19 cellular contexts compared by ENCODE assay signal in the genomic region with DNA sequence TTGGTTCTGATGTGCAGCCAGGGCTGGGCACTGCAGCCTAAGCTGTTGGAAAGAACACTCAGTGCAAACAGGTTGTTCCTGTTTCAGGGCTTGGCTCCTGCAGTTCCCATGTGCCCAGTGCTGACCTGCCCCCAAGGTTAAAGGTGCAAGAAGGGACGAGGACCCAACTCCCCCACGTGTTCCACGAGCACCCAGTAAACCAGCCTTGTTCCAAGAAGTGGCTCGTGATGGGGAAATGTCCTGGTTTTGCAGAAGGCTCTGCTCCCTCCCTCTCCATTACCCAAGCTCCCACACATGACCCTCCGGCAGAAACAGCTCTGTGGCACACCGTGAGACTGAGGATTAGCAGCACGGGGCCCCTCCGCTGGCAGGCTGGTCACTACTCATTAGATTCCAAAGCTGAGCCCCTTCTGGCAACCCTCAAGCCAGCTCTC. TPM values are rescaled to one million over a fixed set of nuclear protein-coding genes. Genes with fewer than 3 reads are reported as not detected.
DNase-seq lines count a peak whose midpoint lies in the region; ATAC-seq, FAIRE-seq and TF ChIP-seq lines count a peak whose summit lies in the region.
"Had no signal": no experiment of that assay in that cellular context is flagged by ENCODE, and none has a peak within 500 bp of the region (broad histone marks: within the 10 kb centered on the region; RNA-seq: fewer than 3 reads in every experiment).

No MANE protein-coding gene starts in this region.

- H3K14ac ChIP-seq in H9 (ENCODE audit: insufficient read depth, low read length) = no peak overlapping the region

- no peak overlapping the region for H3K18ac ChIP-seq in H9 (ENCODE audit: insufficient read length, low read depth, low read length)

- H2BK20ac ChIP-seq in H9 (ENCODE audit: low read depth, low read length, poor library complexity, severe bottlenecking) = no peak overlapping the region

- no peak overlapping the region for H2BK120ac ChIP-seq in H9 (ENCODE audit: low read depth, low read length, poor library complexity, severe bottlenecking)

- intact Hi-C loops in cardiac septum (cut with DNase I) = no loop called here
- intact Hi-C loops in pancreas (cut with DNase I) = loop anchor here in 1 of 3 donors (5.0 kb wide), 1 partner anchor 36 kb away; no protein-coding TSS in a partner anchor
- intact Hi-C loops in upper lobe of right lung (cut with DNase I) = no loop called here

- H3K9me3 Mint-ChIP-seq in activated naive CD8-positive, alpha-beta T cell (ENCODE audit: low read depth) = no peaks in the 10 kb centered on the region
- H3K9me3 Mint-ChIP-seq in activated naive CD8-positive, alpha-beta T cell treated with anti-CD3 and anti-CD28 coated beads, Interleukin-2, amount 50 U/mL, for 24 hours = no peaks in the 10 kb centered on the region
- no peaks in the 10 kb centered on the region for H3K9me3 Mint-ChIP-seq in H9
- H3K9me3 Mint-ChIP-seq: HFFc6; stimulated activated naive CD8-positive, alpha-beta T cell treated with anti-CD3 and anti-CD28 coated beads, Interleukin-15, amount 100 ng/mL, for 72 hours had no signal

- no peaks in the 10 kb centered on the region for H3K79me1 ChIP-seq in H9 (ENCODE audit: insufficient read depth, low read depth, low read length, poor library complexity, severe bottlenecking)

- H4K20me1 ChIP-seq in H9 (ENCODE audit: control insufficient read depth, insufficient read depth, insufficient read length) = no peaks in the 10 kb centered on the region

- H3K27ac ChIP-seq in pancreas (no peak overlapping the region), upper lobe of right lung (no peak overlapping the region), H9 (ENCODE audit: insufficient read length, low read depth, low read length) (no peak overlapping the region)
- H3K27ac ChIP-seq: A549, neutrophil had no signal

- H3K23ac ChIP-seq in H9 (ENCODE audit: insufficient read length, low read depth, low read length) = no peak overlapping the region

- ATAC-seq in activated naive CD8-positive, alpha-beta T cell treated with anti-CD3 and anti-CD28 coated beads, Interleukin-2, amount 50 U/mL, for 24 hours = no peak
- ATAC-seq in pancreas = peak in 3 of 4 donors; percentile 9 to 44 (median 37)
- peak; percentile 74 for ATAC-seq in upper lobe of right lung
- ATAC-seq in GM19467 (IDR thresholded peaks at IDR 0.05; ENCODE audit: unreplicated experiment) = no peak
- ATAC-seq: A549; stimulated activated naive CD8-positive, alpha-beta T cell treated with anti-CD3 and anti-CD28 coated beads, Interleukin-15, amount 100 ng/mL, for 72 hours had no signal

- H3K36me3 ChIP-seq in pancreas (peaks cover 0 to 21% (median 0%) of the 10 kb centered on the region in 3 donors), upper lobe of right lung (peaks cover 19% of the 10 kb centered on the region)

- no peaks in the 10 kb centered on the region for H3K27me3 Mint-ChIP-seq in activated naive CD8-positive, alpha-beta T cell
- no peaks in the 10 kb centered on the region for H3K27me3 Mint-ChIP-seq in activated naive CD8-positive, alpha-beta T cell treated with anti-CD3 and anti-CD28 coated beads, Interleukin-2, amount 50 U/mL, for 24 hours
- peaks cover 28% of the 10 kb centered on the region for H3K27me3 Mint-ChIP-seq in H9 (ENCODE audit: low read depth)
- H3K27me3 Mint-ChIP-seq: stimulated activated naive CD8-positive, alpha-beta T cell treated with anti-CD3 and anti-CD28 coated beads, Interleukin-15, amount 100 ng/mL, for 72 hours had no signal

- H4K5ac ChIP-seq in H9 (ENCODE audit: insufficient read length, low read depth, low read length) = no peak overlapping the region

- H4K8ac ChIP-seq in H9 (replicated peaks; ENCODE audit: insufficient read length, low read depth, low read length) = no peak overlapping the region

- no peak overlapping the region for H2AK5ac ChIP-seq in H9 (ENCODE audit: insufficient read length, low read length)

- FAIRE-seq in pancreas (lab: Jason Lieb, UNC) = no peak
- FAIRE-seq: A549 had no signal

- no peak for TF ChIP-seq CTCF in pancreas (IDR thresholded peaks at IDR 0.05)
- no peak for TF ChIP-seq CTCF in upper lobe of right lung (IDR thresholded peaks at IDR 0.05)
- no peak for TF ChIP-seq CTCF in H9 (conservative IDR thresholded peaks at IDR 0.05)

- no peak overlapping the region for H3K4ac ChIP-seq in H9 (ENCODE audit: low read depth, low read length)

- no peaks in the 10 kb centered on the region for H3K79me2 ChIP-seq in H9 (ENCODE audit: insufficient read depth, low read length)

- H2BK5ac ChIP-seq in H9 (ENCODE audit: insufficient read length, low read length) = no peak overlapping the region

- no peaks in the 10 kb centered on the region for H3K36me3 Mint-ChIP-seq in activated naive CD8-positive, alpha-beta T cell
- H3K36me3 Mint-ChIP-seq in activated naive CD8-positive, alpha-beta T cell treated with anti-CD3 and anti-CD28 coated beads, Interleukin-2, amount 50 U/mL, for 24 hours (ENCODE audit: low read depth) = no peaks in the 10 kb centered on the region
- no peaks in the 10 kb centered on the region for H3K36me3 Mint-ChIP-seq in H9 (ENCODE audit: insufficient read depth in 1 of 3, low read depth in 3 of 3)

- H2BK12ac ChIP-seq in H9 (ENCODE audit: insufficient read length, low read depth, low read length) = no peak overlapping the region

- no peak overlapping the region for H2BK15ac ChIP-seq in H9 (ENCODE audit: low read depth, low read length)

- no peak overlapping the region for H3K4me2 ChIP-seq in H9 (ENCODE audit: insufficient read depth, insufficient read length, low read length)
- H3K4me2 ChIP-seq: A549 had no signal

- H3K9me3 ChIP-seq in pancreas (no peaks in the 10 kb centered on the region), upper lobe of right lung (no peaks in the 10 kb centered on the region), H9 (ENCODE audit: control insufficient read depth, low read depth, low read length) (no peaks in the 10 kb centered on the region)
- H3K9me3 ChIP-seq: A549, neutrophil had no signal

- DNase-seq in activated naive CD8-positive, alpha-beta T cell treated with anti-CD3 and anti-CD28 coated beads, Interleukin-2, amount 50 U/mL, for 24 hours = no peak
- DNase-seq in cardiac septum (ENCODE audit: low spot score) (peak; percentile 74), pancreas (peak in 3 of 6 donors; percentile 26 to 34 (median 31)), upper lobe of right lung (peak; percentile 71), H9 (no peak), NOMO-1 treated with DMSO at 0.1 percent for 48 hours (lab: John Stamatoyannopoulos, UW; ENCODE audit: unreplicated experiment) (no peak)
- DNase-seq: effector memory CD4-positive, alpha-beta T cell; HFFc6; NCI-H1092; NK-92 treated with Interleukin-12 subunit alpha and Interleukin-12 subunit beta, amount 100 ng/mL, for 24 hours; SHP77 treated with DMSO at 0.1 percent for 48 hours; stimulated activated naive CD8-positive, alpha-beta T cell treated with anti-CD3 and anti-CD28 coated beads, Interleukin-15, amount 100 ng/mL, for 72 hours; T-helper 9 cell had no signal

- H3K4me3 Mint-ChIP-seq in activated naive CD8-positive, alpha-beta T cell = no peak overlapping the region
- H3K4me3 Mint-ChIP-seq in activated naive CD8-positive, alpha-beta T cell treated with anti-CD3 and anti-CD28 coated beads, Interleukin-2, amount 50 U/mL, for 24 hours = no peak overlapping the region
- H3K4me3 Mint-ChIP-seq in H9 = no peak overlapping the region
- H3K4me3 Mint-ChIP-seq: HFFc6; stimulated activated naive CD8-positive, alpha-beta T cell treated with anti-CD3 and anti-CD28 coated beads, Interleukin-15, amount 100 ng/mL, for 72 hours had no signal

- H3K23me2 ChIP-seq in H9 (ENCODE audit: insufficient read length, low read depth, low read length, poor library complexity, severe bottlenecking) = no peaks in the 10 kb centered on the region

- H3T11ph ChIP-seq in H9 (ENCODE audit: low read length) = no peak overlapping the region

- peak overlapping the region; percentile 73 for H3K27ac Mint-ChIP-seq in activated naive CD8-positive, alpha-beta T cell
- no peak overlapping the region for H3K27ac Mint-ChIP-seq in activated naive CD8-positive, alpha-beta T cell treated with anti-CD3 and anti-CD28 coated beads, Interleukin-2, amount 50 U/mL, for 24 hours
- H3K27ac Mint-ChIP-seq in H9 = no peak overlapping the region
- H3K27ac Mint-ChIP-seq: HFFc6 had no signal

- H2AFZ ChIP-seq in H9 (ENCODE audit: low read length) = no peak overlapping the region

- H3K4me1 ChIP-seq in pancreas = peaks cover 43 to 67% (median 54%) of the 10 kb centered on the region in 3 donors
- peaks cover 57% of the 10 kb centered on the region for H3K4me1 ChIP-seq in upper lobe of right lung
- H3K4me1 ChIP-seq in H9 (ENCODE audit: insufficient read depth, low read length) = no peaks in the 10 kb centered on the region

- H3K9ac ChIP-seq in H9 (ENCODE audit: extremely low read depth, insufficient read length, low read length) = no peak overlapping the region

- H3K4me3 ChIP-seq in pancreas = no peak overlapping the region
- no peak overlapping the region for H3K4me3 ChIP-seq in upper lobe of right lung
- H3K4me3 ChIP-seq: A549 had no signal

- H3K27me3 ChIP-seq in pancreas (no peaks in the 10 kb centered on the region), upper lobe of right lung (no peaks in the 10 kb centered on the region), H9 (ENCODE audit: insufficient read depth, low read length) (no peaks in the 10 kb centered on the region; the same call in 1 of the 2 replicates)
- H3K27me3 ChIP-seq: neutrophil had no signal

- no peak overlapping the region for H3K56ac ChIP-seq in H9 (ENCODE audit: insufficient read length, low read depth, low read length)

- H3K4me1 Mint-ChIP-seq in activated naive CD8-positive, alpha-beta T cell (ENCODE audit: low read depth) = peaks cover 34% of the 10 kb centered on the region
- peaks cover 28% of the 10 kb centered on the region for H3K4me1 Mint-ChIP-seq in activated naive CD8-positive, alpha-beta T cell treated with anti-CD3 and anti-CD28 coated beads, Interleukin-2, amount 50 U/mL, for 24 hours
- peaks cover 10% of the 10 kb centered on the region in 2 experiments; a peak in 3 of 4 replicates for H3K4me1 Mint-ChIP-seq in H9

- WGBS in pancreas, 2 donors = 30 to 38% methylated on average over 8 of the region's 8 CpGs
- no CpG with 5 or more reads among the region's 8 CpGs for WGBS in H9 (ENCODE audit: extremely low coverage, insufficient read length, low lambda C conversion rate)

- H4K91ac ChIP-seq in H9 (ENCODE audit: insufficient read length, low read depth, low read length) = no peak overlapping the region

RNA-seq across cellular contexts. Expression of a gene that starts 9.4 kb away (rescaled TPM):
- total RNA-seq in cardiac septum (47.6 TPM), pancreas (10 to 100 TPM; 30.4 to 47.2 (median 36.0) TPM), upper lobe of right lung (37.2 TPM), H9 (2021) (0.61 TPM in 2 replicates)
- polyA plus RNA-seq in pancreas = 10 to 100 TPM; 34.6 to 43.7 TPM
- total RNA-seq: G401 had no signal

RNA-seq across cellular contexts. Expression of a gene that starts 33.4 kb away (rescaled TPM):
- total RNA-seq in cardiac septum = 0.54 TPM
- under 1 TPM; 0.13 to 0.31 (median 0.23) TPM for total RNA-seq in pancreas
- under 1 TPM; 0.08 to 0.77 TPM for polyA plus RNA-seq in pancreas
- not detected for total RNA-seq in upper lobe of right lung
- total RNA-seq in H9 (2021) = not detected in 2 replicates
- total RNA-seq: fibroblast of villous mesenchyme, G401, HFFc6 had no signal

RNA-seq across cellular contexts. Expression of a gene that starts 56.0 kb away (rescaled TPM):
- total RNA-seq in cardiac septum (28.2 TPM), pancreas (10 to 100 TPM; 20.8 to 39.2 (median 28.4) TPM), upper lobe of right lung (73.5 TPM), H9 (2021) (67.8 and 69.1 TPM in 2 replicates)
- polyA plus RNA-seq in pancreas = 10 to 100 TPM; 22.9 to 47.8 TPM

Comparison
In these comparisons a context has a peak if more than half of its experiments do, and no peak if none do; other contexts are left out.
1. ATAC-seq: peak in pancreas (3 of 4) and upper lobe of right lung (single experiment); none in activated naive CD8-positive, alpha-beta T cell treated with anti-CD3 and anti-CD28 coated beads, Interleukin-2, amount 50 U/mL, for 24 hours (single experiment) and GM19467 (single experiment).
2. DNase-seq: peak in cardiac septum (single experiment) and upper lobe of right lung (single experiment); none in activated naive CD8-positive, alpha-beta T cell treated with anti-CD3 and anti-CD28 coated beads, Interleukin-2, amount 50 U/mL, for 24 hours (single experiment), H9 (single experiment) and NOMO-1 treated with DMSO at 0.1 percent for 48 hours (single experiment).
3. RNA of a gene that starts 9.4 kb away (total RNA-seq): 47.6 TPM in cardiac septum (single experiment), 30.4 to 47.2 TPM in pancreas and 37.2 TPM in upper lobe of right lung (single experiment); 0.61 TPM in H9; every median in the first group is over 10 times any median in the second.